Comparison of ENCODE assay signal across 8 cellular contexts in the genomic region with DNA sequence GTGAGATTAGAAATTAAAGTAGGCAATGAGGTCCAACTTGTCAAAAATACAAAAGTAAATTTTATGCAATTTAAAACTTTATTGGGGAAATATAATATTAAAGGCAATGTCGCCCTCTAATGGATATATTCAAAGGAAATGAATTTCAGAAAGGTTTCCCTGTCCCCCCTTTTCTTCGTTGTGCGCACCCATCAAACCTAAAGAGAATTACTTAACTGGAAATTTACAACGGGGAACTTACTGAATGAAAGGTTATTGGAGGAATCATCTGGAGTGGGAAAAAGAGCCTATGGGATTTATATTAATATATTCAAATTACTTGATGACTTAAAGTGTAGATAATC. TPM values are rescaled to one million over a fixed set of nuclear protein-coding genes. Genes with fewer than 3 reads are reported as not detected.
A peak's percentile ranks its signal among the peaks of the same experiment; 100 is the strongest.
DNase-seq lines count a peak whose midpoint lies in the region; ATAC-seq and TF ChIP-seq lines count a peak whose summit lies in the region.

No MANE protein-coding gene starts in this region.

- H3K4me1 ChIP-seq in BLaER1: peaks cover 28% of the 10 kb centered on the region
- 0 out of 2 replicates have a peak, but pooled peaks cover 12% of the 10 kb centered on the region for H3K4me1 ChIP-seq in HUES64 (ENCODE audit: insufficient read depth, low read length)
- H3K4me1 ChIP-seq in naive thymus-derived CD4-positive, alpha-beta T cell (ENCODE audit: control insufficient read depth in 2 of 2, insufficient read depth in 2 of 2, low read length in 2 of 2): peaks cover 8 to 10% of the 10 kb centered on the region in 2 donors

- no peaks in the 10 kb centered on the region for H3K9me3 ChIP-seq in BLaER1
- no peaks in the 10 kb centered on the region for H3K9me3 ChIP-seq in HUES64 (ENCODE audit: insufficient read depth, low read depth, low read length)
- no peaks in the 10 kb centered on the region for H3K9me3 ChIP-seq in naive thymus-derived CD4-positive, alpha-beta T cell (ENCODE audit: control insufficient read depth in 2 of 3, low read length in 3 of 3)

- H3K4me3 Mint-ChIP-seq in MCF 10A (ENCODE audit: unreplicated experiment): peak overlapping the region; percentile 74
- H3K4me3 Mint-ChIP-seq in naive thymus-derived CD4-positive, alpha-beta T cell: peak overlapping the region; percentile 81 to 96 (median 88)

- H3K36me3 Mint-ChIP-seq in MCF 10A (ENCODE audit: insufficient read depth, unreplicated experiment): no peaks in the 10 kb centered on the region
- H3K36me3 Mint-ChIP-seq in naive thymus-derived CD4-positive, alpha-beta T cell: peaks cover 0 to 5% (median 3%) of the 10 kb centered on the region in 5 donors

- H3K27me3 ChIP-seq in BLaER1 (peaks cover 32% of the 10 kb centered on the region), HUES64 (ENCODE audit: insufficient read depth, low read length) (peaks cover 50% of the 10 kb centered on the region)
- H3K27me3 ChIP-seq in naive thymus-derived CD4-positive, alpha-beta T cell (ENCODE audit: control insufficient read depth in 2 of 2, insufficient read depth in 2 of 2, low read length in 2 of 2): peaks cover 7 to 11% of the 10 kb centered on the region in 2 donors

- DNase-seq in MCF 10A (ENCODE audit: unreplicated experiment) (no peak), NCI-H1105 (lab: John Stamatoyannopoulos, UW) (no peak)
- DNase-seq in naive thymus-derived CD4-positive, alpha-beta T cell: no peak

- no peak overlapping the region for H3K27ac Mint-ChIP-seq in MCF 10A (ENCODE audit: low read depth, unreplicated experiment)
- peak overlapping the region in 5 of 9 donors; percentile 11 to 90 (median 85) for H3K27ac Mint-ChIP-seq in naive thymus-derived CD4-positive, alpha-beta T cell

- H4K20me1 ChIP-seq in BLaER1: peaks cover 23% of the 10 kb centered on the region

- ATAC-seq in naive thymus-derived CD4-positive, alpha-beta T cell: no peak
- ATAC-seq in HG03045 (IDR thresholded peaks at IDR 0.05; ENCODE audit: unreplicated experiment) (no peak), HG02884 (IDR thresholded peaks at IDR 0.05; ENCODE audit: unreplicated experiment) (no peak), GM19463 (IDR thresholded peaks at IDR 0.05; ENCODE audit: unreplicated experiment) (no peak)

- H3K9ac ChIP-seq in BLaER1 (no peak overlapping the region), HUES64 (ENCODE audit: low read depth, low read length) (no peak overlapping the region)

- intact Hi-C loops in MCF 10A (cut with micrococcal nuclease): loop anchor here (1.0 to 5.0 kb wide), 9 partner anchors 82 to 524 kb away; partner anchors contain the start of gene NAT10
- intact Hi-C loops in naive thymus-derived CD4-positive, alpha-beta T cell (cut with micrococcal nuclease): loop anchor here (1.0 to 10.0 kb wide), 17 partner anchors 47 to 1303 kb away; partner anchors contain the start of genes C11orf91 (in 2 of the 2), APIP (in 1 of the 2), CAPRIN1 (in 1 of the 2) and CD59 (in 1 of the 2)

- CTCF ChIA-PET in MCF 10A (lab: Yijun Ruan, JAX): no interaction called here
- CTCF ChIA-PET in naive thymus-derived CD4-positive, alpha-beta T cell (lab: Charles Lee): no interaction called here

- no peaks in the 10 kb centered on the region for H3K27me3 Mint-ChIP-seq in MCF 10A (ENCODE audit: insufficient read depth, unreplicated experiment)
- peaks cover 20 to 52% (median 24%) of the 10 kb centered on the region in 5 donors for H3K27me3 Mint-ChIP-seq in naive thymus-derived CD4-positive, alpha-beta T cell

- no peak overlapping the region for H3K27ac ChIP-seq in BLaER1
- no peak overlapping the region for H3K27ac ChIP-seq in HUES64 (ENCODE audit: low read depth, low read length)
- no peak overlapping the region for H3K27ac ChIP-seq in naive thymus-derived CD4-positive, alpha-beta T cell (ENCODE audit: low read depth, low read length)

- peaks cover 8% of the 10 kb centered on the region for H3K4me1 Mint-ChIP-seq in MCF 10A (ENCODE audit: insufficient read depth, unreplicated experiment)
- H3K4me1 Mint-ChIP-seq in naive thymus-derived CD4-positive, alpha-beta T cell: peaks cover 17 to 37% (median 30%) of the 10 kb centered on the region in 7 donors

- H3K36me3 ChIP-seq in BLaER1 (no peaks in the 10 kb centered on the region), HUES64 (ENCODE audit: insufficient read depth, low read length) (no peaks in the 10 kb centered on the region)
- H3K36me3 ChIP-seq in naive thymus-derived CD4-positive, alpha-beta T cell (ENCODE audit: control insufficient read depth in 2 of 3, insufficient read depth in 3 of 3, low read length in 3 of 3): no peaks in the 10 kb centered on the region

- peak overlapping the region; percentile 99 for H3K4me2 ChIP-seq in BLaER1

- POLR2A ChIA-PET in MCF 10A (lab: Yijun Ruan, JAX): no interaction called here
- POLR2A ChIA-PET in naive thymus-derived CD4-positive, alpha-beta T cell (lab: Charles Lee): no interaction called here

- H3K4me3 ChIP-seq in BLaER1 (no peak overlapping the region), HUES64 (ENCODE audit: low read length) (peak overlapping the region; percentile 72)
- H3K4me3 ChIP-seq in naive thymus-derived CD4-positive, alpha-beta T cell (ENCODE audit: low read length): peak overlapping the region; percentile 67

- H3K9me3 Mint-ChIP-seq in MCF 10A (ENCODE audit: unreplicated experiment): no peaks in the 10 kb centered on the region
- peaks cover 0 to 1% (median 0%) of the 10 kb centered on the region in 11 donors for H3K9me3 Mint-ChIP-seq in naive thymus-derived CD4-positive, alpha-beta T cell

- BruUV-seq in MCF 10A (replicated peaks; lab: Mats Ljungman, UMichigan): no TSS peak

- peak; percentile 41 for TF ChIP-seq CTCF in MCF 10A (IDR thresholded peaks at IDR 0.05; ENCODE audit: unreplicated experiment)

- WGBS in HUES64: no CpG with 5 or more reads among the region's 4 CpGs

RNA-seq across cellular contexts. Expression of gene ABTB2, which starts 1.7 kb away (rescaled TPM):
- 7.3 TPM for polyA plus RNA-seq in HUES64 (2013, experiment 1 of 2)
- 8.0 TPM for polyA plus RNA-seq in HUES64 (2013, experiment 2 of 2)
- total RNA-seq in MCF 10A (2022): 2.9 and 3.1 TPM in 2 replicates
- total RNA-seq in naive thymus-derived CD4-positive, alpha-beta T cell: 1 to 10 TPM in 1 of 5 experiments, under 1 TPM in 4; 0.22 to 5.3 (median 0.61) TPM
- under 1 TPM; 0.03 to 0.26 TPM for polyA plus RNA-seq in naive thymus-derived CD4-positive, alpha-beta T cell
